In the genomic region with DNA sequence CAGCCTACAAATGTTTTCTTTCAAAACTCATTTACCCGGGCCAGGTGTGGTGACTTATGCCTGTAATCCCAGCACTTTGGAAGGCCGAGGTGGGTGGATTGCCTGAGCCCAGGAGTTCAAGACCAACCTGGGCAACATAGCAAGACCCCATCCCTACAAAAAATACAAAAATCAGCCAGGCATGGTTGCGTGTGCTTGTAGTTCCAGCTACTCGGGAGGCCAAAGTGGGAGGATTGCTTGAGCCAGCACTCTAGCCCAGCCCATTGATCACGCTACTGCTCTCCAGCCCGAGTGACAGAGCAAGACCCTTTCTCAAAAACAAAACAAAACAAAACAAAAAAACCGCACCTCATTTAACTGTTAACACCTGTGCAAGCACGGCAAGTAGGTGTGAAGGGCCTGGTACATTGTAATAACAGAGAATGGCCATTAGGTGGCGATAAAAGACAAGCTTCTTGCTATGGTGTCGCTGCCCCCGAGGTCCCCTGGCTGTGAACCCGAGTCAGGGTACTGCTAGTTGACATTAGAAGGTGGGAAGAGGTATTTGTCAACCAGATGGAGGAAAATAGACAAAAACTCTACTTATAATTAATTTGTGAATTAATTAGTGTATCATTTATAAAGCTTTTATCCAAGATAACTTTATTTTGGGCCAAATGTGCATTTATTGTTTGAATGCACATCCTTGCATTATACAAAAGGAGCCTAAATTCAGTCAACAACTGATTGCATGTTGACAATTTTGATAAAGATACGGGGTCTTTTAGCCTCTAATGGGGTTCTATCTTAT, we compare ENCODE assay signal across 8 cellular contexts.
DNase-seq lines count a peak whose midpoint lies in the region; ATAC-seq, FAIRE-seq and TF ChIP-seq lines count a peak whose summit lies in the region.

No MANE protein-coding gene starts in this region.

- FAIRE-seq in frontal cortex (lab: Jason Lieb, UNC) = no peak

- H3K27ac ChIP-seq in CD8-positive, alpha-beta memory T cell (ENCODE audit: low read depth, low read length) = no peak overlapping the region
- H3K27ac ChIP-seq in PC-9 (no peak overlapping the region), osteoblast (ENCODE audit: low read depth, low read length) (no peak overlapping the region)

- H3K36me3 Mint-ChIP-seq in CD8-positive, alpha-beta memory T cell = no peaks in the 10 kb centered on the region
- H3K36me3 Mint-ChIP-seq in activated T-helper 1 cell treated with anti-CD3 and anti-CD28 coated beads, Interleukin-12 subunit alpha, Interleukin-12 subunit beta, Interleukin-2, Interleukin-4 antibody, amounts not matched to agents 30 ng/mL and 10 ng/mL and 1 ng/mL, durations not matched to agents 14 hours and 24 hours and 36 hours (ENCODE audit: low read depth) = no peaks in the 10 kb centered on the region

- TF ChIP-seq CTCF in PC-9 (conservative IDR thresholded peaks at IDR 0.05) (peak; percentile 93), osteoblast (IDR thresholded peaks at IDR 0.05; ENCODE audit: extremely low read depth, low read depth, low read length) (peak; percentile 84)

- peaks cover 3% of the 10 kb centered on the region in 2 donors for H3K27me3 Mint-ChIP-seq in CD8-positive, alpha-beta memory T cell
- no peaks in the 10 kb centered on the region for H3K27me3 Mint-ChIP-seq in activated T-helper 1 cell treated with anti-CD3 and anti-CD28 coated beads, Interleukin-12 subunit alpha, Interleukin-12 subunit beta, Interleukin-2, Interleukin-4 antibody, amounts not matched to agents 30 ng/mL and 10 ng/mL and 1 ng/mL, durations not matched to agents 14 hours and 24 hours and 36 hours (ENCODE audit: insufficient read depth)

- BruUV-seq in PC-9 (replicated peaks; lab: Mats Ljungman, UMichigan) = no TSS peak

- H3K79me2 ChIP-seq in PC-9 (ENCODE audit: low read depth) = no peaks in the 10 kb centered on the region
- H3K79me2 ChIP-seq in osteoblast (ENCODE audit: insufficient read depth, low read length) = no peaks in the 10 kb centered on the region

- no peaks in the 10 kb centered on the region for H3F3A ChIP-seq in PC-9 (ENCODE audit: insufficient read depth, low read depth)

- no peak overlapping the region for H3K4me2 ChIP-seq in PC-9
- H3K4me2 ChIP-seq in osteoblast (ENCODE audit: insufficient read depth, low read length) = no peak overlapping the region

- no peak overlapping the region for H3K4me3 Mint-ChIP-seq in CD8-positive, alpha-beta memory T cell
- no peak overlapping the region for H3K4me3 Mint-ChIP-seq in activated T-helper 1 cell treated with anti-CD3 and anti-CD28 coated beads, Interleukin-12 subunit alpha, Interleukin-12 subunit beta, Interleukin-2, Interleukin-4 antibody, amounts not matched to agents 30 ng/mL and 10 ng/mL and 1 ng/mL, durations not matched to agents 14 hours and 24 hours and 36 hours

- no peaks in the 10 kb centered on the region for H3K9me2 ChIP-seq in PC-9 (ENCODE audit: insufficient read depth)

- peak overlapping the region in 1 of 8 donors; percentile 3 for H3K27ac Mint-ChIP-seq in CD8-positive, alpha-beta memory T cell
- no peak overlapping the region for H3K27ac Mint-ChIP-seq in activated T-helper 1 cell treated with anti-CD3 and anti-CD28 coated beads, Interleukin-12 subunit alpha, Interleukin-12 subunit beta, Interleukin-2, Interleukin-4 antibody, amounts not matched to agents 30 ng/mL and 10 ng/mL and 1 ng/mL, durations not matched to agents 14 hours and 24 hours and 36 hours

- no peaks in the 10 kb centered on the region for H3K4me1 ChIP-seq in CD8-positive, alpha-beta memory T cell (ENCODE audit: insufficient read depth, low read length)
- H3K4me1 ChIP-seq in PC-9 (replicated peaks; ENCODE audit: insufficient read depth) = no peaks in the 10 kb centered on the region
- no peaks in the 10 kb centered on the region for H3K4me1 ChIP-seq in osteoblast (ENCODE audit: insufficient read depth, low read length)

- intact Hi-C loops in PC-9 (cut with micrococcal nuclease; ENCODE audit: unreplicated experiment) = loop anchor here (1.0 kb wide), 1 partner anchor 197 kb away; no protein-coding TSS in a partner anchor
- intact Hi-C loops in activated T-helper 1 cell treated with anti-CD3 and anti-CD28 coated beads, Interleukin-12 subunit alpha, Interleukin-12 subunit beta, Interleukin-2, Interleukin-4 antibody, amounts not matched to agents 30 ng/mL and 10 ng/mL and 1 ng/mL, durations not matched to agents 14 hours and 24 hours and 36 hours (cut with micrococcal nuclease) = no loop called here

- no peaks in the 10 kb centered on the region for H4K20me1 ChIP-seq in PC-9 (ENCODE audit: insufficient read depth)
- H4K20me1 ChIP-seq in osteoblast (ENCODE audit: insufficient read depth, low read length) = no peaks in the 10 kb centered on the region

- ATAC-seq in GM19397 (IDR thresholded peaks at IDR 0.05; ENCODE audit: unreplicated experiment) = peak; percentile 73

- no peaks in the 10 kb centered on the region for H3K36me3 ChIP-seq in CD8-positive, alpha-beta memory T cell (ENCODE audit: insufficient read depth, low read length)
- H3K36me3 ChIP-seq in PC-9 (ENCODE audit: low read depth) = no peaks in the 10 kb centered on the region
- no peaks in the 10 kb centered on the region for H3K36me3 ChIP-seq in osteoblast (ENCODE audit: insufficient read depth, low read length)

- peaks cover 3 to 5% (median 5%) of the 10 kb centered on the region in 3 donors for H3K4me1 Mint-ChIP-seq in CD8-positive, alpha-beta memory T cell
- no peaks in the 10 kb centered on the region for H3K4me1 Mint-ChIP-seq in activated T-helper 1 cell treated with anti-CD3 and anti-CD28 coated beads, Interleukin-12 subunit alpha, Interleukin-12 subunit beta, Interleukin-2, Interleukin-4 antibody, amounts not matched to agents 30 ng/mL and 10 ng/mL and 1 ng/mL, durations not matched to agents 14 hours and 24 hours and 36 hours (ENCODE audit: low read depth)

- H2AFZ ChIP-seq in PC-9 = no peak overlapping the region
- no peak overlapping the region for H2AFZ ChIP-seq in osteoblast (ENCODE audit: low read length)

- CTCF ChIA-PET in CD8-positive, alpha-beta memory T cell (lab: Charles Lee) = interaction anchor here (0.8 to 2.5 kb wide), 9 partner anchors 8 to 227 kb away, joined by 3 to 12 read pairs (median 3); partner anchors contain the start of gene IGSF5
- CTCF ChIA-PET in PC-9 (lab: Charles Lee) = interaction anchor here (0.7 kb wide), 1 partner anchor 194 kb away, joined by 4 read pairs; no protein-coding TSS in a partner anchor

- H3K27me3 ChIP-seq in CD8-positive, alpha-beta memory T cell (ENCODE audit: insufficient read depth, low read length, poor library complexity, severe bottlenecking) = no peaks in the 10 kb centered on the region
- no peaks in the 10 kb centered on the region for H3K27me3 ChIP-seq in PC-9 (ENCODE audit: insufficient read depth, low read depth)
- no peaks in the 10 kb centered on the region for H3K27me3 ChIP-seq in osteoblast (ENCODE audit: insufficient read depth, low read length)

- H3K9me3 ChIP-seq in CD8-positive, alpha-beta memory T cell (ENCODE audit: low read length) = no peaks in the 10 kb centered on the region
- H3K9me3 ChIP-seq in PC-9 (ENCODE audit: insufficient read depth, low read depth) = no peaks in the 10 kb centered on the region
- H3K9me3 ChIP-seq in osteoblast (ENCODE audit: low read depth, low read length) = no peaks in the 10 kb centered on the region

- no peak overlapping the region for H3K4me3 ChIP-seq in CD8-positive, alpha-beta memory T cell (ENCODE audit: low read length)
- no peak overlapping the region for H3K4me3 ChIP-seq in PC-9
- no peak overlapping the region for H3K4me3 ChIP-seq in osteoblast (ENCODE audit: insufficient read depth, low read length)

- no peaks in the 10 kb centered on the region for H3K9me3 Mint-ChIP-seq in CD8-positive, alpha-beta memory T cell
- no peaks in the 10 kb centered on the region for H3K9me3 Mint-ChIP-seq in activated T-helper 1 cell treated with anti-CD3 and anti-CD28 coated beads, Interleukin-12 subunit alpha, Interleukin-12 subunit beta, Interleukin-2, Interleukin-4 antibody, amounts not matched to agents 30 ng/mL and 10 ng/mL and 1 ng/mL, durations not matched to agents 14 hours and 24 hours and 36 hours

- DNase-seq in CD8-positive, alpha-beta memory T cell = peak; percentile 7 to 57 (median 39)
- peak; percentile 59 to 71 for DNase-seq in Kasumi-1 (lab: John Stamatoyannopoulos, UW)
- DNase-seq in PC-9 = peak; percentile 38 to 40
- DNase-seq in activated T-helper 1 cell treated with anti-CD3 and anti-CD28 coated beads, Interleukin-12 subunit alpha, Interleukin-12 subunit beta, Interleukin-2, Interleukin-4 antibody, amounts not matched to agents 30 ng/mL and 10 ng/mL and 1 ng/mL, durations not matched to agents 14 hours and 24 hours and 36 hours (ENCODE audit: low spot score) = peak; percentile 6
- peak; percentile 37 to 62 for DNase-seq in frontal cortex (ENCODE audit: low spot score in 2 of 2)
- DNase-seq in osteoblast (ENCODE audit: insufficient read length, low spot score, missing footprints) = peak; percentile 91
- no peak for DNase-seq in NCI-H226

- POLR2A ChIA-PET in CD8-positive, alpha-beta memory T cell (lab: Charles Lee) = no interaction called here
- POLR2A ChIA-PET in PC-9 (lab: Charles Lee; ENCODE audit: unreplicated experiment) = no interaction called here
